In genomic region chr13:113209336-113209879, GRCh38 we compare ENCODE assay signal across 8 cellular contexts. TPM values are rescaled to one million over a fixed set of nuclear protein-coding genes. Genes with fewer than 3 reads are reported as not detected.
DNase-seq lines count a peak whose midpoint lies in the region; ATAC-seq and TF ChIP-seq lines count a peak whose summit lies in the region.

Gene CUL4A, plus strand, starts transcription at chr13:113209613. Its CDS starts 15 bp downstream, at chr13:113209628.

- H3K4me1 Mint-ChIP-seq in effector memory CD8-positive, alpha-beta T cell (ENCODE audit: low read depth in 2 of 2), result peaks cover 39 to 50% of the 10 kb centered on the region in 2 donors

- no peak for TF ChIP-seq CTCF in AG10803 (conservative IDR thresholded peaks at IDR 0.05; ENCODE audit: low read length)

- H3K36me3 ChIP-seq in mesenchymal stem cell (ENCODE audit: control insufficient read depth in 1 of 2, insufficient read depth in 2 of 2, low read depth in 1 of 2, low read length in 2 of 2), result peaks cover 8 to 44% of the 10 kb centered on the region in 2 experiments

- peak within 1 kb of the TSS; percentile 99 to 100 for H3K4ac ChIP-seq in mesenchymal stem cell (ENCODE audit: low read depth in 1 of 2, low read length in 2 of 2)

- H3K27ac ChIP-seq in mesenchymal stem cell (ENCODE audit: low read length, poor library complexity, severe bottlenecking), result peak within 1 kb of the TSS; percentile 95

- peak within 1 kb of the TSS in 1 of 2 experiments; percentile 98 for H3K14ac ChIP-seq in mesenchymal stem cell (ENCODE audit: low read length in 2 of 2)

- H2BK120ac ChIP-seq in mesenchymal stem cell (ENCODE audit: low read depth, low read length), result peak within 1 kb of the TSS; percentile 97

- peak within 1 kb of the TSS; percentile 87 for H3K4me2 ChIP-seq in mesenchymal stem cell (ENCODE audit: low read length, poor library complexity, severe bottlenecking)

- ATAC-seq in GM18867 (IDR thresholded peaks at IDR 0.05; ENCODE audit: unreplicated experiment) (peak; percentile 34), HG03095 (IDR thresholded peaks at IDR 0.05; ENCODE audit: unreplicated experiment) (peak; percentile 40)
- peak; percentile 51 for ATAC-seq in effector memory CD8-positive, alpha-beta T cell (replicated peaks)

- H3K27me3 ChIP-seq in mesenchymal stem cell (ENCODE audit: control insufficient read depth in 1 of 2, insufficient read depth in 1 of 2, low read length in 2 of 2), result no peaks in the 10 kb centered on the region

- H3K27ac Mint-ChIP-seq in effector memory CD8-positive, alpha-beta T cell, result peak within 1 kb of the TSS; percentile 91 to 96

- peak; percentile 73 for DNase-seq in AG10803 (ENCODE audit: low read depth)
- peak; percentile 79 for DNase-seq in NCI-H510A (lab: John Stamatoyannopoulos, UW)
- peak in 2 of 3 experiments; percentile 46 to 50 for DNase-seq in effector memory CD8-positive, alpha-beta T cell
- DNase-seq in mesenchymal stem cell, result peak; percentile 84
- DNase-seq in stimulated activated CD8-positive, alpha-beta memory T cell treated with anti-CD3 and anti-CD28 coated beads, Interleukin-15, amount 100 ng/mL, for 1 hour (ENCODE audit: low read depth), result peak; percentile 39

- peaks cover 28% of the 10 kb centered on the region for H3K36me3 Mint-ChIP-seq in effector memory CD8-positive, alpha-beta T cell (ENCODE audit: insufficient read depth)

- peak within 1 kb of the TSS; percentile 90 for H2AFZ ChIP-seq in mesenchymal stem cell (ENCODE audit: low read depth, low read length)

- peak within 1 kb of the TSS; percentile 97 for H4K91ac ChIP-seq in mesenchymal stem cell (ENCODE audit: low read length)

- H2BK5ac ChIP-seq in mesenchymal stem cell (ENCODE audit: low read depth, low read length, poor library complexity, severe bottlenecking), result peak within 1 kb of the TSS; percentile 100

- H3K23ac ChIP-seq in mesenchymal stem cell (ENCODE audit: low read length in 2 of 2), result peak within 1 kb of the TSS; percentile 42 to 97

- peak within 1 kb of the TSS; percentile 79 to 85 for H3K4me3 Mint-ChIP-seq in effector memory CD8-positive, alpha-beta T cell

- H2BK12ac ChIP-seq in mesenchymal stem cell (ENCODE audit: low read length in 2 of 2), result peak within 1 kb of the TSS; percentile 24 to 91

- peak within 1 kb of the TSS; percentile 74 for H2AK5ac ChIP-seq in mesenchymal stem cell (ENCODE audit: low read length, severe bottlenecking)

- H3K9me3 Mint-ChIP-seq in effector memory CD8-positive, alpha-beta T cell, result no peaks in the 10 kb centered on the region

- CTCF ChIA-PET in activated CD8-positive, alpha-beta memory T cell treated with anti-CD3 and anti-CD28 coated beads for 36 hours (lab: Charles Lee), result interaction anchor here (0.8 to 1.1 kb wide), 2 partner anchors 10 to 180 kb away, joined by 3 read pairs; no protein-coding TSS in a partner anchor

- no peaks in the 10 kb centered on the region for H3K9me3 ChIP-seq in mesenchymal stem cell (ENCODE audit: control insufficient read depth, low read length)

- no peaks in the 10 kb centered on the region for H3K27me3 Mint-ChIP-seq in effector memory CD8-positive, alpha-beta T cell

- H3K18ac ChIP-seq in mesenchymal stem cell (ENCODE audit: low read depth in 1 of 2, low read length in 2 of 2), result peak within 1 kb of the TSS; percentile 96 to 98

- 0% methylated on average over 32 of the region's 81 CpGs for WGBS in mesenchymal stem cell

- H4K8ac ChIP-seq in mesenchymal stem cell (ENCODE audit: low read length), result peak within 1 kb of the TSS; percentile 100

- peak within 1 kb of the TSS; percentile 98 for H3K9ac ChIP-seq in mesenchymal stem cell (ENCODE audit: low read length)

- POLR2A ChIA-PET in activated CD8-positive, alpha-beta memory T cell treated with anti-CD3 and anti-CD28 coated beads for 36 hours (lab: Charles Lee), result interaction anchor here (0.5 to 2.1 kb wide), 5 partner anchors 45 to 1072 kb away, joined by 3 to 11 read pairs (median 4); partner anchors contain the start of genes LAMP1 and UPF3A

- H3K79me1 ChIP-seq in mesenchymal stem cell (replicated peaks; ENCODE audit: low read length, poor library complexity, severe bottlenecking), result peaks cover 6% of the 10 kb centered on the region

- peak within 1 kb of the TSS; percentile 67 for H3K4me3 ChIP-seq in AG10803 (ENCODE audit: low read length)
- peak within 1 kb of the TSS; percentile 95 to 98 for H3K4me3 ChIP-seq in mesenchymal stem cell (ENCODE audit: insufficient read depth in 1 of 2, low read depth in 1 of 2, low read length in 2 of 2)

- H3K4me1 ChIP-seq in mesenchymal stem cell (ENCODE audit: control insufficient read depth, insufficient read depth, low read depth, low read length), result peaks cover 6% of the 10 kb centered on the region

- peak within 1 kb of the TSS; percentile 100 for H2BK15ac ChIP-seq in mesenchymal stem cell (ENCODE audit: low read depth, poor library complexity, severe bottlenecking)

RNA-seq across cellular contexts. Expression of gene CUL4A, which starts in this region (rescaled TPM):
- total RNA-seq in activated CD8-positive, alpha-beta memory T cell treated with anti-CD3 and anti-CD28 coated beads for 36 hours, result 10 to 100 TPM; 89.8 to 90.0 TPM
- 45.5 TPM for polyA plus RNA-seq in mesenchymal stem cell (2013, experiment 1 of 2)
- polyA plus RNA-seq in mesenchymal stem cell (2013, experiment 2 of 2), result 45.2 TPM

Comparison
In these comparisons a context has a peak if more than half of its experiments do, and no peak if none do; other contexts are left out.
1. Peak in every context shown above with its lines: DNase-seq, ATAC-seq, H3K4me3 ChIP-seq and H3K27ac ChIP-seq.